ENCODE assay signal across 10 cellular contexts in the genomic region with DNA sequence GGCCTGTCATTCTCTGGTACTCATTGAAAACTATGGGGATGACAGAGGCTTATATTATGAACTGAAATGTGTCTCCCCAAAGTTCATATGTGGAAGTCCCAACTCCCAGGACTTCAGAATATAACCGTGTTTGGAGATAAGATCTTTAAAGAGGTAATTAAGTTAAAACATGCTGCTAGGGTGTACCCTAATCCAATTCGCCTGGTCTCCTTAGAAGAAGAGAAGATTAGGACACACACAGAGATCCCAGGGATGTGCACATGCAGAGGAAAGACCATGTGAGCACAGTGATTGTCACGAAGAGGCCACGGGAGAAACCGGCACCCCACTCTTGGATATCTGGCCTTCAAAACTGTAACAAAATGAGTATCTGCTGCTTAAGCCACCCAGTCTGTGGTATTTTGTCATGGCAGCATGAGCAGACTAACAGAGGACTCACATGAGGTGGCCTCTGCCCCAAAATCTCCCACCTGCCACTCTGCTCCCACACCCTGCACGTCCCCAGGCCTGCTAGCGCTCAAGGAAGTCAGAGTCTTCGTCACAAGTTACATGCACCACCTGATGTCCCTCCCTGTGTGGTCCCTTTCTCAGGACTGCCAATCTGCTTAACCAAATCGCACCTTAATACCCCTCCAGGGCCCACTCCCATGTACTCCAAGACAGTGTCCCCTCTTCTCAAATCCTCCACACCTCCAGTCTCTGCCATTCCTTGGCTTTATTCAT. TPM values are rescaled to one million over a fixed set of nuclear protein-coding genes. Genes with fewer than 3 reads are reported as not detected.
DNase-seq lines count a peak whose midpoint lies in the region; ATAC-seq and TF ChIP-seq lines count a peak whose summit lies in the region.
"Had no signal": no experiment of that assay in that cellular context is flagged by ENCODE, and none has a peak within 500 bp of the region (broad histone marks: within the 10 kb centered on the region; RNA-seq: fewer than 3 reads in every experiment).

No MANE protein-coding gene starts in this region.

- DNase-seq in T-helper 1 cell (no peak), left lung (no peak), suprapubic skin (ENCODE audit: low spot score in 2 of 2) (no peak), cerebellar cortex (ENCODE audit: low spot score) (no peak)
- no peak for DNase-seq in activated naive CD8-positive, alpha-beta T cell treated with anti-CD3 and anti-CD28 coated beads for 36 hours
- no peak for DNase-seq in activated CD8-positive, alpha-beta memory T cell treated with anti-CD3 and anti-CD28 coated beads, Interleukin-2, amount 50 U/mL, for 48 hours
- DNase-seq: NCI-H187 treated with DMSO at 0.1 percent for 48 hours had no signal

- H3K4me3 Mint-ChIP-seq in T-helper 1 cell treated with Interleukin-12 subunit alpha and Interleukin-12 subunit beta and Interleukin-4 antibody, amounts not matched to agents 30 μg/mL and 1 μg/mL, for 36 hours, result no peak overlapping the region
- H3K4me3 Mint-ChIP-seq in activated naive CD8-positive, alpha-beta T cell treated with anti-CD3 and anti-CD28 coated beads for 36 hours, result no peak overlapping the region
- H3K4me3 Mint-ChIP-seq: neural progenitor cell had no signal

- no peak for TF ChIP-seq EP300 in suprapubic skin (IDR thresholded peaks at IDR 0.05)

- H3K4me1 ChIP-seq in left lung (peaks cover 16 to 42% of the 10 kb centered on the region in 2 donors), suprapubic skin (peaks cover 78% of the 10 kb centered on the region)

- peak overlapping the region; percentile 31 for H3K27ac Mint-ChIP-seq in T-helper 1 cell treated with Interleukin-12 subunit alpha and Interleukin-12 subunit beta and Interleukin-4 antibody, amounts not matched to agents 30 μg/mL and 1 μg/mL, for 36 hours
- H3K27ac Mint-ChIP-seq in activated naive CD8-positive, alpha-beta T cell treated with anti-CD3 and anti-CD28 coated beads for 36 hours, result peak overlapping the region; percentile 65
- H3K27ac Mint-ChIP-seq: neural progenitor cell had no signal

- peaks cover 77% of the 10 kb centered on the region for H3K36me3 Mint-ChIP-seq in T-helper 1 cell treated with Interleukin-12 subunit alpha and Interleukin-12 subunit beta and Interleukin-4 antibody, amounts not matched to agents 30 μg/mL and 1 μg/mL, for 36 hours (ENCODE audit: low read depth)
- peaks cover 34% of the 10 kb centered on the region for H3K36me3 Mint-ChIP-seq in activated naive CD8-positive, alpha-beta T cell treated with anti-CD3 and anti-CD28 coated beads for 36 hours
- H3K36me3 Mint-ChIP-seq: neural progenitor cell had no signal

- no peaks in the 10 kb centered on the region for H3K9me3 ChIP-seq in left lung
- H3K9me3 ChIP-seq in suprapubic skin, result no peaks in the 10 kb centered on the region

- no peak for TF ChIP-seq POLR2A in suprapubic skin (IDR thresholded peaks at IDR 0.05)

- intact Hi-C loops in left lung (cut with DNase I), result no loop called here

- H3K9me3 Mint-ChIP-seq in T-helper 1 cell treated with Interleukin-12 subunit alpha and Interleukin-12 subunit beta and Interleukin-4 antibody, amounts not matched to agents 30 μg/mL and 1 μg/mL, for 36 hours, result no peaks in the 10 kb centered on the region
- no peaks in the 10 kb centered on the region for H3K9me3 Mint-ChIP-seq in activated naive CD8-positive, alpha-beta T cell treated with anti-CD3 and anti-CD28 coated beads for 36 hours
- H3K9me3 Mint-ChIP-seq: neural progenitor cell had no signal

- H3K36me3 ChIP-seq in left lung, result peaks cover 5 to 100% of the 10 kb centered on the region in 2 donors
- peaks cover 75% of the 10 kb centered on the region for H3K36me3 ChIP-seq in suprapubic skin
- H3K36me3 ChIP-seq: neural progenitor cell had no signal

- H3K4me3 ChIP-seq in left lung (no peak overlapping the region), suprapubic skin (no peak overlapping the region)
- H3K4me3 ChIP-seq: neural progenitor cell had no signal

- TF ChIP-seq CTCF in left lung (IDR thresholded peaks at IDR 0.05), result no peak
- TF ChIP-seq CTCF in suprapubic skin (IDR thresholded peaks at IDR 0.05), result no peak

- peak overlapping the region; percentile 24 to 85 for H3K27ac ChIP-seq in left lung
- peak overlapping the region; percentile 57 for H3K27ac ChIP-seq in suprapubic skin
- H3K27ac ChIP-seq: neural progenitor cell had no signal

- peaks cover 10% of the 10 kb centered on the region for H3K4me1 Mint-ChIP-seq in T-helper 1 cell treated with Interleukin-12 subunit alpha and Interleukin-12 subunit beta and Interleukin-4 antibody, amounts not matched to agents 30 μg/mL and 1 μg/mL, for 36 hours (ENCODE audit: low read depth)
- H3K4me1 Mint-ChIP-seq in activated naive CD8-positive, alpha-beta T cell treated with anti-CD3 and anti-CD28 coated beads for 36 hours, result peaks cover 19% of the 10 kb centered on the region

- H3K27me3 Mint-ChIP-seq in T-helper 1 cell treated with Interleukin-12 subunit alpha and Interleukin-12 subunit beta and Interleukin-4 antibody, amounts not matched to agents 30 μg/mL and 1 μg/mL, for 36 hours (ENCODE audit: low read depth), result no peaks in the 10 kb centered on the region
- H3K27me3 Mint-ChIP-seq in activated naive CD8-positive, alpha-beta T cell treated with anti-CD3 and anti-CD28 coated beads for 36 hours, result no peaks in the 10 kb centered on the region

- ATAC-seq in left lung, result no peak
- ATAC-seq in HG02588 (IDR thresholded peaks at IDR 0.05; ENCODE audit: unreplicated experiment), result no peak

- WGBS in suprapubic skin, result 76% methylated on average over 9 of the region's 9 CpGs

- H3K27me3 ChIP-seq in left lung (no peaks in the 10 kb centered on the region), suprapubic skin (no peaks in the 10 kb centered on the region)
- H3K27me3 ChIP-seq: neural progenitor cell had no signal

RNA-seq across cellular contexts. Expression of a gene that starts 26.8 kb away (rescaled TPM):
- total RNA-seq in activated naive CD8-positive, alpha-beta T cell treated with anti-CD3 and anti-CD28 coated beads for 36 hours, result not detected
- total RNA-seq in left lung, result 10 to 100 TPM; 35.0 to 53.8 TPM
- 10 to 100 TPM in 2 of 4 donors, 1 to 10 TPM in 2; 5.6 to 18.5 (median 9.2) TPM for total RNA-seq in suprapubic skin

RNA-seq across cellular contexts. Expression of a gene that starts 46.0 kb away (rescaled TPM):
- 100 to 1,000 TPM; 181 to 191 TPM for total RNA-seq in activated naive CD8-positive, alpha-beta T cell treated with anti-CD3 and anti-CD28 coated beads for 36 hours
- total RNA-seq in left lung (100 to 1,000 TPM; 281 to 298 TPM), suprapubic skin (100 to 1,000 TPM in 1 of 4 donors, 10 to 100 TPM in 3; 85.1 to 103 (median 87.3) TPM)

Comparison
In these comparisons a context has a peak if more than half of its experiments do, and no peak if none do; other contexts are left out.
1. RNA of a gene that starts 26.8 kb away (total RNA-seq): 35.0 to 53.8 TPM in left lung and 5.6 to 18.5 TPM in suprapubic skin; not detected in activated naive CD8-positive, alpha-beta T cell treated with anti-CD3 and anti-CD28 coated beads for 36 hours; every median in the first group is over 4 times any median in the second.